In the genomic region with DNA sequence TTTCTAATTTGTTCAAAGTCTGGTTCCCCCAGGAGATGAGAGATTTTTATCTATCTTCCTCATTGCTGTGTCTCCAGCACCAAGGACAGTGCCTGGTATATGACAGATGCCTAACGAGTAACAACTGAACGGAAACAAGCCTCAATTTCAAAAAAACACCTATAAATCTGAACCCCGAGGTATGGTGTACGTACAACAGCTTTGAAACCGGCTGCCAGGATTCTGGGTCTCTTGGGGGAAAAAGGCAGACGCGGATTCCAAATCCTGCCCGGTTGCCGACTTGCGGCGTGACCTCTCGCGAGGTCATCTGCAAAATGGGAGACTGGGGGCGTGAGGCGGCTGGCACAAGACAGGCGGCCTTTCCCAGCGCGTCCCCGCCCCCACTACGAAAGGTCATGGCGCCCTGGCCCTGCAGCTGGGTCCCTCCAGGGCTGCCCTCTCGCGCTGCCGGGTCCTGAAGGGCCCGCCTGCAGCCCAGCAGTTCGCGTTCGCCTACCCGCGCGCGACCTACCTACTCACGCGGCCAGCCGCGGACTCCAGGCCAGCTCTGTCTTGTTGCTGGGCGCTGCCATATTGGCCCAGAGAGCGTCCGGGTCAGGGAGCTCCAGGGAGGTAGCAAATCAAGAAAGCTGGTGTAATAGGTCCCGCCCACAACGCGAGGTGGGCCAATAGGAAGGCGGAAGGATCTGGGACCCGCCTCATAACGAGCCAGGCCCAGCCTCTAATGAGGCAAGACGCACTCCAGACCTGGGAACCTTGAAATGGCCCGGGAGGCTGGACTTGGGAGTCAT, we compare ENCODE assay signal across 8 cellular contexts. TPM values are rescaled to one million over a fixed set of nuclear protein-coding genes. Genes with fewer than 3 reads are reported as not detected.
A peak's percentile ranks its signal among the peaks of the same experiment; 100 is the strongest.
DNase-seq lines count a peak whose midpoint lies in the region; ATAC-seq and TF ChIP-seq lines count a peak whose summit lies in the region.

A gene with protein sequence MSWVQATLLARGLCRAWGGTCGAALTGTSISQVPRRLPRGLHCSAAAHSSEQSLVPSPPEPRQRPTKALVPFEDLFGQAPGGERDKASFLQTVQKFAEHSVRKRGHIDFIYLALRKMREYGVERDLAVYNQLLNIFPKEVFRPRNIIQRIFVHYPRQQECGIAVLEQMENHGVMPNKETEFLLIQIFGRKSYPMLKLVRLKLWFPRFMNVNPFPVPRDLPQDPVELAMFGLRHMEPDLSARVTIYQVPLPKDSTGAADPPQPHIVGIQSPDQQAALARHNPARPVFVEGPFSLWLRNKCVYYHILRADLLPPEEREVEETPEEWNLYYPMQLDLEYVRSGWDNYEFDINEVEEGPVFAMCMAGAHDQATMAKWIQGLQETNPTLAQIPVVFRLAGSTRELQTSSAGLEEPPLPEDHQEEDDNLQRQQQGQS (minus strand): TSS at position 584 of the 791 bp plus-strand sequence. CDS start 9,964 bp downstream, outside the sequence.

- H3K27ac Mint-ChIP-seq in GM23338, result peak within 1 kb of the TSS; percentile 93
- H3K27ac Mint-ChIP-seq in naive B cell, result peak within 1 kb of the TSS; percentile 87 to 98 (median 91)
- H3K27ac Mint-ChIP-seq in stimulated activated memory B cell treated with anti-CD40 and anti-IgM and Interleukin-4, amounts not matched to agents 10 μg/mL and 1 μg/mL and 100 μg/mL, for 72 hours, result peak within 1 kb of the TSS; percentile 98

- H3K4me2 ChIP-seq in DND-41 (ENCODE audit: insufficient read depth, low read length) (peak within 1 kb of the TSS; percentile 78), GM23338 (peak within 1 kb of the TSS; percentile 81)

- H3K4me1 Mint-ChIP-seq in GM23338 (peaks cover 8% of the 10 kb centered on the region), naive B cell (peaks cover 18 to 25% (median 23%) of the 10 kb centered on the region in 3 donors)
- H3K4me1 Mint-ChIP-seq in stimulated activated memory B cell treated with anti-CD40 and anti-IgM and Interleukin-4, amounts not matched to agents 10 μg/mL and 1 μg/mL and 100 μg/mL, for 72 hours, result peaks cover 16% of the 10 kb centered on the region

- peak; percentile 97 for DNase-seq in DND-41
- DNase-seq in GM23338 (ENCODE audit: low spot score), result peak; percentile 99
- peak; percentile 98 for DNase-seq in LHCN-M2 (ENCODE audit: low read depth)
- peak; percentile 98 for DNase-seq in RPMI8226
- peak; percentile 77 to 86 for DNase-seq in activated T-helper 1 cell treated with anti-CD3 and anti-CD28 coated beads, Interleukin-2, amount 50 U/mL, for 16 hours (ENCODE audit: low read depth in 1 of 2, low spot score in 1 of 2)
- DNase-seq in fibroblast of gingiva (ENCODE audit: low read depth), result peak; percentile 98
- DNase-seq in naive B cell, result peak; percentile 89

- H3K36me3 Mint-ChIP-seq in GM23338 (ENCODE audit: low read depth) (peaks cover 7% of the 10 kb centered on the region), naive B cell (peaks cover 0 to 4% of the 10 kb centered on the region in 2 donors)
- H3K36me3 Mint-ChIP-seq in stimulated activated memory B cell treated with anti-CD40 and anti-IgM and Interleukin-4, amounts not matched to agents 10 μg/mL and 1 μg/mL and 100 μg/mL, for 72 hours, result peaks cover 5% of the 10 kb centered on the region

- H3K27ac ChIP-seq in DND-41 (ENCODE audit: low read length), result peak within 1 kb of the TSS; percentile 77
- peak within 1 kb of the TSS; percentile 67; the same call in 1 of the 2 replicates for H3K27ac ChIP-seq in GM23338 (ENCODE audit: low read depth)

- peaks cover 23% of the 10 kb centered on the region for H3K4me1 ChIP-seq in DND-41 (ENCODE audit: insufficient read depth, low read length)
- H3K4me1 ChIP-seq in GM23338 (ENCODE audit: insufficient read depth), result peaks cover 6% of the 10 kb centered on the region; the same call in 1 of the 2 replicates

- H3K9me3 Mint-ChIP-seq in GM23338 (no peaks in the 10 kb centered on the region), naive B cell (peaks cover 0 to 2% (median 0%) of the 10 kb centered on the region in 7 donors)
- H3K9me3 Mint-ChIP-seq in stimulated activated memory B cell treated with anti-CD40 and anti-IgM and Interleukin-4, amounts not matched to agents 10 μg/mL and 1 μg/mL and 100 μg/mL, for 72 hours, result no peaks in the 10 kb centered on the region

- H3K27me3 Mint-ChIP-seq in GM23338 (ENCODE audit: insufficient read depth, low read depth, poor library complexity) (peaks cover 15% of the 10 kb centered on the region), naive B cell (no peaks in the 10 kb centered on the region)
- H3K27me3 Mint-ChIP-seq in stimulated activated memory B cell treated with anti-CD40 and anti-IgM and Interleukin-4, amounts not matched to agents 10 μg/mL and 1 μg/mL and 100 μg/mL, for 72 hours, result no peaks in the 10 kb centered on the region

- H3K4me3 ChIP-seq in DND-41 (ENCODE audit: low read depth in 1 of 2, low read length in 2 of 2), result peak within 1 kb of the TSS; percentile 73 to 77
- H3K4me3 ChIP-seq in GM23338, result peak within 1 kb of the TSS; percentile 82

- H4K20me1 ChIP-seq in DND-41 (ENCODE audit: insufficient read depth, low read length), result no peaks in the 10 kb centered on the region
- peaks cover 5% of the 10 kb centered on the region; the same call in 1 of the 2 replicates for H4K20me1 ChIP-seq in GM23338 (replicated peaks; ENCODE audit: insufficient read depth)

- no peaks in the 10 kb centered on the region for H3K9me2 ChIP-seq in GM23338 (ENCODE audit: insufficient read depth)

- H3K9ac ChIP-seq in DND-41 (ENCODE audit: low read depth, low read length), result peak within 1 kb of the TSS; percentile 66

- H3K36me3 ChIP-seq in DND-41 (ENCODE audit: insufficient read depth, low read length) (peaks cover 8% of the 10 kb centered on the region; the same call in 1 of the 2 replicates), GM23338 (ENCODE audit: insufficient read depth) (no peaks in the 10 kb centered on the region)

- no peaks in the 10 kb centered on the region for H3F3A ChIP-seq in GM23338 (replicated peaks; ENCODE audit: low read depth)

- H3K79me2 ChIP-seq in DND-41 (ENCODE audit: insufficient read depth, low read length), result peaks cover 27% of the 10 kb centered on the region
- H3K79me2 ChIP-seq in GM23338 (replicated peaks; ENCODE audit: insufficient read depth), result peaks cover 11% of the 10 kb centered on the region

- H2AFZ ChIP-seq in DND-41 (ENCODE audit: low read depth, low read length) (peak within 1 kb of the TSS; percentile 81), GM23338 (peak within 1 kb of the TSS; percentile 69; the same call in 1 of the 2 replicates)

- no peaks in the 10 kb centered on the region for H3K27me3 ChIP-seq in DND-41 (ENCODE audit: insufficient read depth, low read length, poor library complexity)
- H3K27me3 ChIP-seq in GM23338 (ENCODE audit: insufficient read depth), result no peaks in the 10 kb centered on the region

- ATAC-seq in DND-41 (ENCODE audit: insufficient read depth, low read depth) (peak; percentile 99), GM23338 (peak; percentile 96), naive B cell (ENCODE audit: low read depth in 2 of 2) (peak; percentile 98 to 99)
- peak; percentile 100 for ATAC-seq in stimulated activated memory B cell treated with anti-CD40 and anti-IgM and Interleukin-4, amounts not matched to agents 10 μg/mL and 1 μg/mL and 100 μg/mL, for 72 hours

- H3K4me3 Mint-ChIP-seq in GM23338 (peak within 1 kb of the TSS; percentile 95), naive B cell (peak within 1 kb of the TSS; percentile 87 to 99 (median 97))
- peak within 1 kb of the TSS; percentile 100 for H3K4me3 Mint-ChIP-seq in stimulated activated memory B cell treated with anti-CD40 and anti-IgM and Interleukin-4, amounts not matched to agents 10 μg/mL and 1 μg/mL and 100 μg/mL, for 72 hours

- TF ChIP-seq CTCF in DND-41 (IDR thresholded peaks at IDR 0.05; ENCODE audit: borderline replicate concordance, extremely low read depth, low read length, poor library complexity, severe bottlenecking) (no peak), GM23338 (conservative IDR thresholded peaks at IDR 0.05; ENCODE audit: low read depth in 2 of 2) (no peak)

- H3K9me3 ChIP-seq in DND-41 (ENCODE audit: insufficient read depth, low read length, severe bottlenecking), result no peaks in the 10 kb centered on the region

TF ChIP-seq in GM23338, 12 proteins besides CTCF, POLR2A, EP300 and RAD21 (continues in another document):
- TF ChIP-seq POLR2AphosphoS5 (IDR thresholded peaks at IDR 0.05; ENCODE audit: low read depth), result peak; percentile 63
- peak; percentile 53 for TF ChIP-seq CREB1 (CRISPR knock-in tag; IDR thresholded peaks at IDR 0.05; ENCODE audit: low read depth)
- no peak for TF ChIP-seq NANOG (IDR thresholded peaks at IDR 0.05; ENCODE audit: borderline replicate concordance)
- no peak for TF ChIP-seq ZNF114 (CRISPR knock-in tag; IDR thresholded peaks at IDR 0.05)
- TF ChIP-seq, protein P1, sequence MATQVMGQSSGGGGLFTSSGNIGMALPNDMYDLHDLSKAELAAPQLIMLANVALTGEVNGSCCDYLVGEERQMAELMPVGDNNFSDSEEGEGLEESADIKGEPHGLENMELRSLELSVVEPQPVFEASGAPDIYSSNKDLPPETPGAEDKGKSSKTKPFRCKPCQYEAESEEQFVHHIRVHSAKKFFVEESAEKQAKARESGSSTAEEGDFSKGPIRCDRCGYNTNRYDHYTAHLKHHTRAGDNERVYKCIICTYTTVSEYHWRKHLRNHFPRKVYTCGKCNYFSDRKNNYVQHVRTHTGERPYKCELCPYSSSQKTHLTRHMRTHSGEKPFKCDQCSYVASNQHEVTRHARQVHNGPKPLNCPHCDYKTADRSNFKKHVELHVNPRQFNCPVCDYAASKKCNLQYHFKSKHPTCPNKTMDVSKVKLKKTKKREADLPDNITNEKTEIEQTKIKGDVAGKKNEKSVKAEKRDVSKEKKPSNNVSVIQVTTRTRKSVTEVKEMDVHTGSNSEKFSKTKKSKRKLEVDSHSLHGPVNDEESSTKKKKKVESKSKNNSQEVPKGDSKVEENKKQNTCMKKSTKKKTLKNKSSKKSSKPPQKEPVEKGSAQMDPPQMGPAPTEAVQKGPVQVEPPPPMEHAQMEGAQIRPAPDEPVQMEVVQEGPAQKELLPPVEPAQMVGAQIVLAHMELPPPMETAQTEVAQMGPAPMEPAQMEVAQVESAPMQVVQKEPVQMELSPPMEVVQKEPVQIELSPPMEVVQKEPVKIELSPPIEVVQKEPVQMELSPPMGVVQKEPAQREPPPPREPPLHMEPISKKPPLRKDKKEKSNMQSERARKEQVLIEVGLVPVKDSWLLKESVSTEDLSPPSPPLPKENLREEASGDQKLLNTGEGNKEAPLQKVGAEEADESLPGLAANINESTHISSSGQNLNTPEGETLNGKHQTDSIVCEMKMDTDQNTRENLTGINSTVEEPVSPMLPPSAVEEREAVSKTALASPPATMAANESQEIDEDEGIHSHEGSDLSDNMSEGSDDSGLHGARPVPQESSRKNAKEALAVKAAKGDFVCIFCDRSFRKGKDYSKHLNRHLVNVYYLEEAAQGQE (IDR thresholded peaks at IDR 0.05; ENCODE audit: unreplicated experiment), result peak; percentile 79

RNA-seq across cellular contexts. Expression of the gene that starts here (rescaled TPM):
- total RNA-seq in GM23338 (2014; rRNA removed; shearing (Covaris generic)), result 61.1 and 66.5 TPM in 2 replicates
- polyA plus RNA-seq in GM23338 (2016; fragmentation: Nextera tagmentation; extraction: Ambion mirVana), result 36.6 and 42.7 TPM in 2 replicates
- total RNA-seq in LHCN-M2 (2014; rRNA removed), result 24.8 and 32.1 TPM in 2 replicates
- 18.9 TPM for polyA plus RNA-seq in LHCN-M2 (2012)
- polyA plus RNA-seq in naive B cell (ENCODE audit: low read depth in 6 of 6), result 10 to 100 TPM; 29.7 to 51.2 (median 34.5) TPM

Comparison
In these comparisons a context has a peak if more than half of its experiments do, and no peak if none do; other contexts are left out.
1. Peak in every context shown above with its lines: DNase-seq, ATAC-seq, H3K4me3 ChIP-seq and H3K27ac ChIP-seq.